1 cellular context compared by ENCODE assay signal in genomic region chr10:68074775-68075549, GRCh38.
TF ChIP-seq lines count a peak whose summit lies in the region.

Gene HERC4 (minus strand): TSS chr10:68075283. CDS start chr10:68073108, 2,175 bp downstream.

TF ChIP-seq in H1, 55 proteins besides CTCF, POLR2A, EP300 and RAD21:
- peak; percentile 44; the same call in 1 of the 2 replicates for TF ChIP-seq TAF1 (IDR thresholded peaks at IDR 0.05; ENCODE audit: low read depth, low read length)
- no peak for TF ChIP-seq CBX8 (IDR thresholded peaks at IDR 0.05; ENCODE audit: borderline replicate concordance, low read depth, low read length)
- no peak for TF ChIP-seq CTBP2 (IDR thresholded peaks at IDR 0.05; ENCODE audit: borderline replicate concordance, insufficient read depth, insufficient read length, low read length)
- no peak for TF ChIP-seq ATF2 (IDR thresholded peaks at IDR 0.05; ENCODE audit: low read length)
- TF ChIP-seq PHF8 (conservative IDR thresholded peaks at IDR 0.05; ENCODE audit: low read depth, low read length), result peak; percentile 56
- TF ChIP-seq POU5F1 (IDR thresholded peaks at IDR 0.05; ENCODE audit: low read depth, low read length), result no peak
- no peak for TF ChIP-seq SP2 (IDR thresholded peaks at IDR 0.05; ENCODE audit: low read length)
- peak; percentile 22; the same call in 1 of the 2 replicates for TF ChIP-seq SP4 (IDR thresholded peaks at IDR 0.05; ENCODE audit: low read length)
- TF ChIP-seq HDAC2 (IDR thresholded peaks at IDR 0.05; ENCODE audit: borderline replicate concordance in 1 of 2, low read depth in 2 of 2, low read length in 2 of 2), result peak; percentile 39 to 81; a peak in 1 of 4 replicates
- no peak for TF ChIP-seq MAFK (IDR thresholded peaks at IDR 0.05; ENCODE audit: low read depth, low read length)
- no peak; the same call in 1 of the 2 replicates for TF ChIP-seq TEAD4 (IDR thresholded peaks at IDR 0.05; ENCODE audit: low read depth, low read length)
- TF ChIP-seq CEBPB (IDR thresholded peaks at IDR 0.05; ENCODE audit: low read depth, low read length), result no peak
- peak; percentile 85 for TF ChIP-seq TAF7 (optimal IDR thresholded peaks at IDR 0.05; ENCODE audit: borderline replicate concordance, low read depth, low read length)
- TF ChIP-seq RFX5 (IDR thresholded peaks at IDR 0.05; ENCODE audit: borderline replicate concordance, low read depth, low read length), result no peak
- no peak for TF ChIP-seq SUZ12 (IDR thresholded peaks at IDR 0.05; ENCODE audit: low read length)
- peak; percentile 27 for TF ChIP-seq SAP30 (IDR thresholded peaks at IDR 0.05; ENCODE audit: insufficient read depth, insufficient replicate concordance, low read length)
- TF ChIP-seq BCL11A (IDR thresholded peaks at IDR 0.05; ENCODE audit: low read depth in 2 of 2, low read length in 2 of 2), result no peak
- no peak for TF ChIP-seq BACH1 (IDR thresholded peaks at IDR 0.05; ENCODE audit: low read length)
- no peak for TF ChIP-seq NANOG (IDR thresholded peaks at IDR 0.05; ENCODE audit: insufficient read depth, low read depth, low read length, poor library complexity, severe bottlenecking)
- peak; percentile 88 for TF ChIP-seq ASH2L (IDR thresholded peaks at IDR 0.05; ENCODE audit: low read length)
- no peak for TF ChIP-seq EZH2 (IDR thresholded peaks at IDR 0.05; ENCODE audit: low read depth, low read length, severe bottlenecking)
- TF ChIP-seq TCF12 (IDR thresholded peaks at IDR 0.05; ENCODE audit: low read depth, low read length), result no peak
- TF ChIP-seq CHD1 (IDR thresholded peaks at IDR 0.05; ENCODE audit: low read depth, low read length), result no peak
- TF ChIP-seq ZNF274 (IDR thresholded peaks at IDR 0.05; ENCODE audit: borderline replicate concordance, extremely low read depth, low read length), result no peak
- no peak for TF ChIP-seq BRCA1 (IDR thresholded peaks at IDR 0.05; ENCODE audit: low read depth, low read length)
- peak; percentile 76 for TF ChIP-seq EGR1 (IDR thresholded peaks at IDR 0.05; ENCODE audit: borderline replicate concordance, low read depth, low read length)
- TF ChIP-seq POLR2AphosphoS5 (IDR thresholded peaks at IDR 0.05; ENCODE audit: low read depth, low read length), result peak; percentile 67
- no peak for TF ChIP-seq SIRT6 (IDR thresholded peaks at IDR 0.05; ENCODE audit: low read length)
- peak; percentile 52 for TF ChIP-seq TBP (IDR thresholded peaks at IDR 0.05; ENCODE audit: low read depth, low read length)
- peak; percentile 53 for TF ChIP-seq CREB1 (IDR thresholded peaks at IDR 0.05)
- 0 out of 2 replicates have a peak, but pooled peaks have one; percentile 20 for TF ChIP-seq KDM1A (IDR thresholded peaks at IDR 0.05; ENCODE audit: borderline replicate concordance, low read length)
- TF ChIP-seq NRF1 (IDR thresholded peaks at IDR 0.05; ENCODE audit: low read depth, low read length), result peak; percentile 70
- no peak for TF ChIP-seq JUN (IDR thresholded peaks at IDR 0.05; ENCODE audit: low read depth, low read length)
- no peak for TF ChIP-seq RXRA (IDR thresholded peaks at IDR 0.05; ENCODE audit: insufficient read depth, low read depth, low read length)
- no peak for TF ChIP-seq CBX5 (IDR thresholded peaks at IDR 0.05; ENCODE audit: low read depth, low read length)
- TF ChIP-seq SIN3A (conservative IDR thresholded peaks at IDR 0.05 in 1 of 2, IDR thresholded peaks at IDR 0.05 in 1 of 2; ENCODE audit: low read depth in 1 of 2, low read length in 2 of 2), result peak; percentile 55 to 75; a peak in 3 of 4 replicates
- TF ChIP-seq JUND (IDR thresholded peaks at IDR 0.05; ENCODE audit: low read length), result no peak
- TF ChIP-seq YY1 (IDR thresholded peaks at IDR 0.05; ENCODE audit: low read depth, low read length), result no peak
- TF ChIP-seq ATF3 (IDR thresholded peaks at IDR 0.05; ENCODE audit: insufficient read depth, low read depth, low read length), result no peak
- no peak for TF ChIP-seq KDM5A (IDR thresholded peaks at IDR 0.05; ENCODE audit: low read length)
- no peak for TF ChIP-seq GTF2F1 (IDR thresholded peaks at IDR 0.05; ENCODE audit: borderline replicate concordance, low read depth, low read length)
- TF ChIP-seq FOSL1 (IDR thresholded peaks at IDR 0.05; ENCODE audit: insufficient read depth, low read depth, low read length), result no peak
- TF ChIP-seq SP1 (IDR thresholded peaks at IDR 0.05; ENCODE audit: low read depth, low read length), result 0 out of 2 replicates have a peak, but pooled peaks have one; percentile 36
- peak; percentile 89 for TF ChIP-seq E2F6 (IDR thresholded peaks at IDR 0.05)
- peak; percentile 64 for TF ChIP-seq KDM4A (IDR thresholded peaks at IDR 0.05; ENCODE audit: low read depth, low read length, severe bottlenecking)
- peak; percentile 98 for TF ChIP-seq RBBP5 (IDR thresholded peaks at IDR 0.05; ENCODE audit: borderline replicate concordance, low read depth, low read length)
- no peak for TF ChIP-seq SRF (IDR thresholded peaks at IDR 0.05; ENCODE audit: low read depth, low read length)
- no peak for TF ChIP-seq HDAC6 (IDR thresholded peaks at IDR 0.05; ENCODE audit: low read depth, low read length)
- TF ChIP-seq CHD7 (IDR thresholded peaks at IDR 0.05; ENCODE audit: insufficient replicate concordance, low read length), result no peak
- no peak for TF ChIP-seq USF2 (IDR thresholded peaks at IDR 0.05; ENCODE audit: low read length)
- TF ChIP-seq SIX5 (IDR thresholded peaks at IDR 0.05; ENCODE audit: low read depth, low read length), result no peak
- peak; percentile 78 for TF ChIP-seq MAX (IDR thresholded peaks at IDR 0.05)
- TF ChIP-seq CHD2 (IDR thresholded peaks at IDR 0.05; ENCODE audit: low read length), result 0 out of 2 replicates have a peak, but pooled peaks have one; percentile 13
- TF ChIP-seq RNF2 (IDR thresholded peaks at IDR 0.05; ENCODE audit: borderline replicate concordance, low read depth, low read length, missing control alignments, poor library complexity, severe bottlenecking), result no peak
- TF ChIP-seq GABPA (IDR thresholded peaks at IDR 0.05; ENCODE audit: borderline replicate concordance, insufficient read depth, low read length), result no peak
